5 cellular contexts compared by ENCODE assay signal in genomic region chr2:216080048-216080447, GRCh38. TPM values are rescaled to one million over a fixed set of nuclear protein-coding genes. Genes with fewer than 3 reads are reported as not detected.
DNase-seq lines count a peak whose midpoint lies in the region; ATAC-seq and TF ChIP-seq lines count a peak whose summit lies in the region.
"Not testable (repeated sequence)": the region's sequence is repeated elsewhere in the genome, so short reads cannot be mapped to it uniquely, and the experiment has no call there.

No MANE protein-coding gene starts in this region.

- H4K20me1 ChIP-seq in GM23338 (replicated peaks; ENCODE audit: insufficient read depth): not testable (repeated sequence)

- not testable (repeated sequence) for H3K4me3 ChIP-seq in GM23338
- 0 out of 2 replicates have a peak overlapping the region, but pooled peaks have one; percentile 84 for H3K4me3 ChIP-seq in iPS-20b (ENCODE audit: low read length)

- not testable (repeated sequence) for H2AFZ ChIP-seq in GM23338

- H3K27ac Mint-ChIP-seq in GM23338; activated CD4-positive, alpha-beta T cell treated with anti-CD3 and anti-CD28 coated beads, Interleukin-2, amount 10 ng/mL, durations not matched to agents 24 days and 14 days; activated T-helper 2 cell treated with anti-CD3 and anti-CD28 coated beads, Interferon-gamma antibody, Interleukin-2, Interleukin-4, amounts not matched to agents 10 μg/mL and 5 μg/mL and 100 μg/mL, durations not matched to agents 14 hours and 24 hours and 36 hours; nephron progenitor cell: not testable (repeated sequence)

- not testable (repeated sequence) for H3K9me3 ChIP-seq in iPS-20b (ENCODE audit: insufficient read depth, low read depth, low read length)

- not testable (repeated sequence) for H3K27me3 Mint-ChIP-seq in GM23338 (ENCODE audit: insufficient read depth, low read depth, poor library complexity); activated CD4-positive, alpha-beta T cell treated with anti-CD3 and anti-CD28 coated beads, Interleukin-2, amount 10 ng/mL, durations not matched to agents 24 days and 14 days; activated T-helper 2 cell treated with anti-CD3 and anti-CD28 coated beads, Interferon-gamma antibody, Interleukin-2, Interleukin-4, amounts not matched to agents 10 μg/mL and 5 μg/mL and 100 μg/mL, durations not matched to agents 14 hours and 24 hours and 36 hours (ENCODE audit: low read depth); nephron progenitor cell (ENCODE audit: low read depth, poor library complexity)

- intact Hi-C loops in activated CD4-positive, alpha-beta T cell treated with anti-CD3 and anti-CD28 coated beads, Interleukin-2, amount 10 ng/mL, durations not matched to agents 24 days and 14 days (cut with micrococcal nuclease): loop anchor here (2.0 to 10.0 kb wide), 2 partner anchors 21 to 765 kb away; partner anchors contain the start of gene ATIC
- intact Hi-C loops in activated T-helper 2 cell treated with anti-CD3 and anti-CD28 coated beads, Interferon-gamma antibody, Interleukin-2, Interleukin-4, amounts not matched to agents 10 μg/mL and 5 μg/mL and 100 μg/mL, durations not matched to agents 14 hours and 24 hours and 36 hours (cut with micrococcal nuclease): loop anchor here (5.0 to 10.0 kb wide), 2 partner anchors 42 to 45 kb away; no protein-coding TSS in a partner anchor

- not testable (repeated sequence) for DNase-seq in GM23338 (ENCODE audit: low spot score); activated CD4-positive, alpha-beta T cell treated with anti-CD3 and anti-CD28 coated beads, Interleukin-2, amount 10 ng/mL, durations not matched to agents 24 days and 14 days; activated T-helper 2 cell treated with anti-CD3 and anti-CD28 coated beads, Interferon-gamma antibody, Interleukin-2, Interleukin-4, amounts not matched to agents 10 μg/mL and 5 μg/mL and 100 μg/mL, durations not matched to agents 14 hours and 24 hours and 36 hours (ENCODE audit: low spot score); nephron progenitor cell

- H3K9ac ChIP-seq in iPS-20b (ENCODE audit: low read depth, low read length): not testable (repeated sequence)

- H3K4me1 ChIP-seq in GM23338 (ENCODE audit: insufficient read depth): peaks cover 31% of the 10 kb centered on the region
- peaks cover 31% of the 10 kb centered on the region for H3K4me1 ChIP-seq in iPS-20b (ENCODE audit: insufficient read depth, low read length)

- not testable (repeated sequence) for H3K9me3 Mint-ChIP-seq in GM23338; activated CD4-positive, alpha-beta T cell treated with anti-CD3 and anti-CD28 coated beads, Interleukin-2, amount 10 ng/mL, durations not matched to agents 24 days and 14 days; activated T-helper 2 cell treated with anti-CD3 and anti-CD28 coated beads, Interferon-gamma antibody, Interleukin-2, Interleukin-4, amounts not matched to agents 10 μg/mL and 5 μg/mL and 100 μg/mL, durations not matched to agents 14 hours and 24 hours and 36 hours; nephron progenitor cell

- TF ChIP-seq CTCF in GM23338 (conservative IDR thresholded peaks at IDR 0.05; ENCODE audit: low read depth in 2 of 2); nephron progenitor cell (IDR thresholded peaks at IDR 0.05): not testable (repeated sequence)

- H3K4me3 Mint-ChIP-seq in GM23338 (peak overlapping the region; percentile 36; the same call in 1 of the 3 replicates), nephron progenitor cell (peak overlapping the region; percentile 99)
- H3K4me3 Mint-ChIP-seq in activated CD4-positive, alpha-beta T cell treated with anti-CD3 and anti-CD28 coated beads, Interleukin-2, amount 10 ng/mL, durations not matched to agents 24 days and 14 days: peak overlapping the region; percentile 19
- H3K4me3 Mint-ChIP-seq in activated T-helper 2 cell treated with anti-CD3 and anti-CD28 coated beads, Interferon-gamma antibody, Interleukin-2, Interleukin-4, amounts not matched to agents 10 μg/mL and 5 μg/mL and 100 μg/mL, durations not matched to agents 14 hours and 24 hours and 36 hours (ENCODE audit: low read depth): peak overlapping the region; percentile 33

- H3K27me3 ChIP-seq in GM23338 (ENCODE audit: insufficient read depth); iPS-20b (ENCODE audit: insufficient read depth, low read length): not testable (repeated sequence)

- H3F3A ChIP-seq in GM23338 (replicated peaks; ENCODE audit: low read depth): not testable (repeated sequence)

- H3K36me3 Mint-ChIP-seq in GM23338 (ENCODE audit: low read depth); nephron progenitor cell (ENCODE audit: low read depth): not testable (repeated sequence)
- H3K36me3 Mint-ChIP-seq in activated CD4-positive, alpha-beta T cell treated with anti-CD3 and anti-CD28 coated beads, Interleukin-2, amount 10 ng/mL, durations not matched to agents 24 days and 14 days (ENCODE audit: low read depth): peaks cover 11% of the 10 kb centered on the region
- H3K36me3 Mint-ChIP-seq in activated T-helper 2 cell treated with anti-CD3 and anti-CD28 coated beads, Interferon-gamma antibody, Interleukin-2, Interleukin-4, amounts not matched to agents 10 μg/mL and 5 μg/mL and 100 μg/mL, durations not matched to agents 14 hours and 24 hours and 36 hours (ENCODE audit: low read depth): peaks cover 12% of the 10 kb centered on the region

- not testable (repeated sequence) for H3K9me2 ChIP-seq in GM23338 (ENCODE audit: insufficient read depth)

- H3K4me1 Mint-ChIP-seq in GM23338: peaks cover 35% of the 10 kb centered on the region
- peaks cover 49% of the 10 kb centered on the region for H3K4me1 Mint-ChIP-seq in activated CD4-positive, alpha-beta T cell treated with anti-CD3 and anti-CD28 coated beads, Interleukin-2, amount 10 ng/mL, durations not matched to agents 24 days and 14 days
- H3K4me1 Mint-ChIP-seq in activated T-helper 2 cell treated with anti-CD3 and anti-CD28 coated beads, Interferon-gamma antibody, Interleukin-2, Interleukin-4, amounts not matched to agents 10 μg/mL and 5 μg/mL and 100 μg/mL, durations not matched to agents 14 hours and 24 hours and 36 hours (ENCODE audit: low read depth): peaks cover 50% of the 10 kb centered on the region
- peaks cover 51% of the 10 kb centered on the region for H3K4me1 Mint-ChIP-seq in nephron progenitor cell

- peaks cover 15% of the 10 kb centered on the region for H3K79me2 ChIP-seq in GM23338 (replicated peaks; ENCODE audit: insufficient read depth)

- ATAC-seq in GM23338: not testable (repeated sequence)

- H3K27ac ChIP-seq in GM23338 (ENCODE audit: low read depth); iPS-20b (ENCODE audit: low read length): not testable (repeated sequence)

- H3K4me2 ChIP-seq in GM23338: not testable (repeated sequence)

- not testable (repeated sequence) for H3K36me3 ChIP-seq in GM23338 (ENCODE audit: insufficient read depth); iPS-20b (ENCODE audit: insufficient read depth, low read depth, low read length)

RNA-seq across cellular contexts. Expression of gene PECR, which starts 1.6 kb away (rescaled TPM):
- 15.5 and 18.7 TPM in 2 replicates for total RNA-seq in GM23338 (2014; rRNA removed; shearing (Covaris generic))
- polyA plus RNA-seq in GM23338 (2016; fragmentation: Nextera tagmentation; extraction: Ambion mirVana): 12.1 and 12.7 TPM in 2 replicates
- total RNA-seq in activated CD4-positive, alpha-beta T cell treated with anti-CD3 and anti-CD28 coated beads, Interleukin-2, amount 10 ng/mL, durations not matched to agents 24 days and 14 days: 13.1 and 15.3 TPM in 2 replicates
- total RNA-seq in activated T-helper 2 cell treated with anti-CD3 and anti-CD28 coated beads, Interferon-gamma antibody, Interleukin-2, Interleukin-4, amounts not matched to agents 10 μg/mL and 5 μg/mL and 100 μg/mL, durations not matched to agents 14 hours and 24 hours and 36 hours: 11.5 and 15.2 TPM in 2 replicates

RNA-seq across cellular contexts. Expression of gene TMEM169, which starts 1.7 kb away (rescaled TPM):
- total RNA-seq in GM23338 (2014; rRNA removed; shearing (Covaris generic)): 3.9 and 8.0 TPM in 2 replicates
- polyA plus RNA-seq in GM23338 (2016; fragmentation: Nextera tagmentation; extraction: Ambion mirVana): 1.4 and 1.7 TPM in 2 replicates
- 0.51 and 0.97 TPM in 2 replicates for total RNA-seq in activated CD4-positive, alpha-beta T cell treated with anti-CD3 and anti-CD28 coated beads, Interleukin-2, amount 10 ng/mL, durations not matched to agents 24 days and 14 days
- total RNA-seq in activated T-helper 2 cell treated with anti-CD3 and anti-CD28 coated beads, Interferon-gamma antibody, Interleukin-2, Interleukin-4, amounts not matched to agents 10 μg/mL and 5 μg/mL and 100 μg/mL, durations not matched to agents 14 hours and 24 hours and 36 hours: 1.3 and 1.6 TPM in 2 replicates

RNA-seq across cellular contexts. Expression of gene XRCC5, which starts 29.1 kb away (rescaled TPM):
- 482 and 499 TPM in 2 replicates for total RNA-seq in GM23338 (2014; rRNA removed; shearing (Covaris generic))
- polyA plus RNA-seq in GM23338 (2016; fragmentation: Nextera tagmentation; extraction: Ambion mirVana): 432 and 524 TPM in 2 replicates
- total RNA-seq in activated CD4-positive, alpha-beta T cell treated with anti-CD3 and anti-CD28 coated beads, Interleukin-2, amount 10 ng/mL, durations not matched to agents 24 days and 14 days: 476 and 510 TPM in 2 replicates
- 452 and 492 TPM in 2 replicates for total RNA-seq in activated T-helper 2 cell treated with anti-CD3 and anti-CD28 coated beads, Interferon-gamma antibody, Interleukin-2, Interleukin-4, amounts not matched to agents 10 μg/mL and 5 μg/mL and 100 μg/mL, durations not matched to agents 14 hours and 24 hours and 36 hours

Comparison
In these comparisons a context has a peak if more than half of its experiments do, and no peak if none do; other contexts are left out.
1. H3K4me3 Mint-ChIP-seq: peak in every context shown above with its lines; median percentile 99 in nephron progenitor cell; 36 in GM23338; 33 in activated T-helper 2 cell treated with anti-CD3 and anti-CD28 coated beads, Interferon-gamma antibody, Interleukin-2, Interleukin-4, amounts not matched to agents 10 μg/mL and 5 μg/mL and 100 μg/mL, durations not matched to agents 14 hours and 24 hours and 36 hours; 19 in activated CD4-positive, alpha-beta T cell treated with anti-CD3 and anti-CD28 coated beads, Interleukin-2, amount 10 ng/mL, durations not matched to agents 24 days and 14 days.